ENCODE assay signal across 10 cellular contexts in genomic region chr15:98669638-98670037, GRCh38. TPM values are rescaled to one million over a fixed set of nuclear protein-coding genes. Genes with fewer than 3 reads are reported as not detected.
DNase-seq lines count a peak whose midpoint lies in the region; ATAC-seq and TF ChIP-seq lines count a peak whose summit lies in the region.
"Had no signal": no experiment of that assay in that cellular context is flagged by ENCODE, and none has a peak within 500 bp of the region (broad histone marks: within the 10 kb centered on the region; RNA-seq: fewer than 3 reads in every experiment).

No MANE protein-coding gene starts in this region.

- peak overlapping the region; percentile 6 for H3K27ac ChIP-seq in VCaP

- no peak for DNase-seq in activated naive CD8-positive, alpha-beta T cell treated with anti-CD3 and anti-CD28 coated beads, Interleukin-2, amount 50 U/mL, for 24 hours
- DNase-seq in head of caudate nucleus (peak in 33 of 42 donors; percentile 19 to 80 (median 47)), superior temporal gyrus (ENCODE audit: extremely low spot score) (no peak), H4 (ENCODE audit: low spot score) (no peak), RKO (ENCODE audit: low spot score) (no peak)
- no peak for DNase-seq in stimulated activated effector memory CD8-positive, alpha-beta T cell treated with anti-CD3 and anti-CD28 coated beads, Interleukin-12 subunit alpha, Interleukin-12 subunit beta, amount 100 ng/mL, for 72 hours (ENCODE audit: low spot score in 2 of 2)
- DNase-seq: DMS79, pancreas had no signal

- intact Hi-C loops in head of caudate nucleus (cut with DNase I) = no loop called here

- H3K36me3 Mint-ChIP-seq in activated naive CD8-positive, alpha-beta T cell = no peaks in the 10 kb centered on the region
- no peaks in the 10 kb centered on the region for H3K36me3 Mint-ChIP-seq in activated naive CD8-positive, alpha-beta T cell treated with anti-CD3 and anti-CD28 coated beads, Interleukin-2, amount 50 U/mL, for 24 hours (ENCODE audit: low read depth)
- no peaks in the 10 kb centered on the region for H3K36me3 Mint-ChIP-seq in stimulated activated effector memory CD8-positive, alpha-beta T cell treated with anti-CD3 and anti-CD28 coated beads, Interleukin-12 subunit alpha, Interleukin-12 subunit beta, amount 100 ng/mL, for 72 hours

- H3K27ac Mint-ChIP-seq in activated naive CD8-positive, alpha-beta T cell = no peak overlapping the region
- H3K27ac Mint-ChIP-seq in activated naive CD8-positive, alpha-beta T cell treated with anti-CD3 and anti-CD28 coated beads, Interleukin-2, amount 50 U/mL, for 24 hours = no peak overlapping the region
- H3K27ac Mint-ChIP-seq in stimulated activated effector memory CD8-positive, alpha-beta T cell treated with anti-CD3 and anti-CD28 coated beads, Interleukin-12 subunit alpha, Interleukin-12 subunit beta, amount 100 ng/mL, for 72 hours = peak overlapping the region; percentile 21

- H3K4me3 Mint-ChIP-seq in activated naive CD8-positive, alpha-beta T cell = peak overlapping the region; percentile 4
- no peak overlapping the region for H3K4me3 Mint-ChIP-seq in activated naive CD8-positive, alpha-beta T cell treated with anti-CD3 and anti-CD28 coated beads, Interleukin-2, amount 50 U/mL, for 24 hours
- H3K4me3 Mint-ChIP-seq in stimulated activated effector memory CD8-positive, alpha-beta T cell treated with anti-CD3 and anti-CD28 coated beads, Interleukin-12 subunit alpha, Interleukin-12 subunit beta, amount 100 ng/mL, for 72 hours = no peak overlapping the region

- no peaks in the 10 kb centered on the region for H3K27me3 Mint-ChIP-seq in activated naive CD8-positive, alpha-beta T cell
- no peaks in the 10 kb centered on the region for H3K27me3 Mint-ChIP-seq in activated naive CD8-positive, alpha-beta T cell treated with anti-CD3 and anti-CD28 coated beads, Interleukin-2, amount 50 U/mL, for 24 hours

- no peak for ATAC-seq in activated naive CD8-positive, alpha-beta T cell treated with anti-CD3 and anti-CD28 coated beads, Interleukin-2, amount 50 U/mL, for 24 hours
- ATAC-seq in stimulated activated effector memory CD8-positive, alpha-beta T cell treated with anti-CD3 and anti-CD28 coated beads, Interleukin-12 subunit alpha, Interleukin-12 subunit beta, amount 100 ng/mL, for 72 hours = no peak

- no peaks in the 10 kb centered on the region for H3K9me3 Mint-ChIP-seq in activated naive CD8-positive, alpha-beta T cell (ENCODE audit: low read depth)
- no peaks in the 10 kb centered on the region for H3K9me3 Mint-ChIP-seq in activated naive CD8-positive, alpha-beta T cell treated with anti-CD3 and anti-CD28 coated beads, Interleukin-2, amount 50 U/mL, for 24 hours
- H3K9me3 Mint-ChIP-seq in stimulated activated effector memory CD8-positive, alpha-beta T cell treated with anti-CD3 and anti-CD28 coated beads, Interleukin-12 subunit alpha, Interleukin-12 subunit beta, amount 100 ng/mL, for 72 hours = no peaks in the 10 kb centered on the region

- peaks cover 83% of the 10 kb centered on the region for H3K4me1 Mint-ChIP-seq in activated naive CD8-positive, alpha-beta T cell (ENCODE audit: low read depth)
- H3K4me1 Mint-ChIP-seq in activated naive CD8-positive, alpha-beta T cell treated with anti-CD3 and anti-CD28 coated beads, Interleukin-2, amount 50 U/mL, for 24 hours = peaks cover 43% of the 10 kb centered on the region
- peaks cover 26% of the 10 kb centered on the region for H3K4me1 Mint-ChIP-seq in stimulated activated effector memory CD8-positive, alpha-beta T cell treated with anti-CD3 and anti-CD28 coated beads, Interleukin-12 subunit alpha, Interleukin-12 subunit beta, amount 100 ng/mL, for 72 hours

- TF ChIP-seq CTCF in VCaP (conservative IDR thresholded peaks at IDR 0.05) = no peak

RNA-seq across cellular contexts. Expression of gene IGF1R, which starts 21.3 kb away (rescaled TPM):
- total RNA-seq in H4 (2014; rRNA removed; shearing (Covaris generic)) = 15.5 TPM in 2 replicates

Comparison
In these comparisons a context has a peak if more than half of its experiments do, and no peak if none do; other contexts are left out.
1. DNase-seq: peak in head of caudate nucleus (33 of 42); none in activated naive CD8-positive, alpha-beta T cell treated with anti-CD3 and anti-CD28 coated beads, Interleukin-2, amount 50 U/mL, for 24 hours (single experiment), stimulated activated effector memory CD8-positive, alpha-beta T cell treated with anti-CD3 and anti-CD28 coated beads, Interleukin-12 subunit alpha, Interleukin-12 subunit beta, amount 100 ng/mL, for 72 hours (0 of 2), superior temporal gyrus (single experiment), H4 (single experiment) and RKO (single experiment).